ENCODE assay signal across 8 cellular contexts in the genomic region with DNA sequence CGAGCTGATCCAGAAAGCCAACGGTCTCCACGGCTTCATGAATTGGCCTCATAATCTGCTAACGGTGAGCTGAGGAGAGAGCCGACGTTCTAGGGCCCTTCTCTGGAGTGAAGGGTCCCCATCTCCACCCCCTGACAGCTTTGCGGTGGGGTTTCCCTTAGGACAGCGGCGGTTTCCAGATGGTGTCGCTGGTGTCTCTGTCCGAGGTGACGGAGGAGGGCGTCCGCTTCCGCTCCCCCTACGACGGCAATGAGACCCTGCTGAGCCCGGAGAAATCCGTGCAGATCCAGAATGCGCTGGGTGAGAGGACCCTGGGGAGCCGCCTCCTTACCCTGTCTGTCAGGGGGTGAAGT. TPM values are rescaled to one million over a fixed set of nuclear protein-coding genes. Genes with fewer than 3 reads are reported as not detected.
A peak's percentile ranks its signal among the peaks of the same experiment; 100 is the strongest.
DNase-seq lines count a peak whose midpoint lies in the region; ATAC-seq and TF ChIP-seq lines count a peak whose summit lies in the region.

No MANE protein-coding gene starts in this region.

- CTCF ChIA-PET in activated CD4-positive, alpha-beta T cell treated with anti-CD3 and anti-CD28 coated beads, Interleukin-2, amount 10 ng/mL, durations not matched to agents 7 days and 5 days (lab: Charles Lee), result interaction anchor here (0.5 to 7.6 kb wide), 25 partner anchors 9 to 377 kb away, joined by 3 to 89 read pairs (median 3); a partner anchor contains a TSS

- H3K9me3 ChIP-seq in SU-DHL-6 (ENCODE audit: insufficient read depth, low read length), result no peaks in the 10 kb centered on the region

- no peak for TF ChIP-seq CTCF in SU-DHL-6 (IDR thresholded peaks at IDR 0.05; ENCODE audit: insufficient read depth, low read length, poor library complexity, severe bottlenecking)
- TF ChIP-seq CTCF in epithelial cell of esophagus (IDR thresholded peaks at IDR 0.05; ENCODE audit: insufficient read depth, low read depth, low read length, missing control alignments), result no peak
- TF ChIP-seq CTCF in natural killer cell (IDR thresholded peaks at IDR 0.05), result no peak

- peaks cover 5% of the 10 kb centered on the region for H3K27me3 Mint-ChIP-seq in activated CD4-positive, alpha-beta T cell treated with anti-CD3 and anti-CD28 coated beads, Interleukin-2, amount 10 ng/mL, durations not matched to agents 7 days and 5 days
- no peaks in the 10 kb centered on the region for H3K27me3 Mint-ChIP-seq in natural killer cell (ENCODE audit: low read depth in 2 of 2)

- no peaks in the 10 kb centered on the region for H3K79me2 ChIP-seq in SU-DHL-6 (ENCODE audit: insufficient read depth, low read length)

- H3K27ac Mint-ChIP-seq in activated CD4-positive, alpha-beta T cell treated with anti-CD3 and anti-CD28 coated beads, Interleukin-2, amount 10 ng/mL, durations not matched to agents 7 days and 5 days, result peak overlapping the region; percentile 85
- H3K27ac Mint-ChIP-seq in natural killer cell, result peak overlapping the region; percentile 78 to 81

- no peaks in the 10 kb centered on the region for H3K9me3 Mint-ChIP-seq in activated CD4-positive, alpha-beta T cell treated with anti-CD3 and anti-CD28 coated beads, Interleukin-2, amount 10 ng/mL, durations not matched to agents 7 days and 5 days
- no peaks in the 10 kb centered on the region for H3K9me3 Mint-ChIP-seq in natural killer cell

- peak overlapping the region; percentile 54 for H3K27ac ChIP-seq in SU-DHL-6 (ENCODE audit: low read depth, low read length)

- H3K4me1 Mint-ChIP-seq in activated CD4-positive, alpha-beta T cell treated with anti-CD3 and anti-CD28 coated beads, Interleukin-2, amount 10 ng/mL, durations not matched to agents 7 days and 5 days, result peaks cover 13% of the 10 kb centered on the region
- peaks cover 12 to 13% of the 10 kb centered on the region in 2 donors for H3K4me1 Mint-ChIP-seq in natural killer cell

- H3K36me3 ChIP-seq in SU-DHL-6 (ENCODE audit: low read length), result no peaks in the 10 kb centered on the region

- POLR2A ChIA-PET in activated CD4-positive, alpha-beta T cell treated with anti-CD3 and anti-CD28 coated beads, Interleukin-2, amount 10 ng/mL, durations not matched to agents 7 days and 5 days (lab: Charles Lee), result interaction anchor here (0.5 to 0.6 kb wide), 2 partner anchors 107 to 161 kb away, joined by 3 to 5 read pairs; no protein-coding TSS in a partner anchor

- peak; percentile 27 for DNase-seq in activated CD4-positive, alpha-beta T cell treated with anti-CD3 and anti-CD28 coated beads, Interleukin-2, amount 10 ng/mL, durations not matched to agents 7 days and 5 days
- DNase-seq in activated CD4-positive, alpha-beta T cell treated with anti-CD3 and anti-CD28 coated beads for 4 hours, result no peak
- DNase-seq in epithelial cell of esophagus (ENCODE audit: low read depth) (no peak), natural killer cell (no peak), NCI-H1436 treated with DMSO at 0.1 percent for 48 hours (lab: John Stamatoyannopoulos, UW) (no peak)

- no peaks in the 10 kb centered on the region for H4K20me1 ChIP-seq in SU-DHL-6 (ENCODE audit: low read depth, low read length)

- peak overlapping the region; percentile 77 for H3K4me3 ChIP-seq in SU-DHL-6 (ENCODE audit: insufficient read depth, low read length, poor library complexity, severe bottlenecking)
- H3K4me3 ChIP-seq in epithelial cell of esophagus (ENCODE audit: low read length), result peak overlapping the region; percentile 93

- peak overlapping the region; percentile 64 for H3K4me2 ChIP-seq in SU-DHL-6 (ENCODE audit: low read depth, low read length, poor library complexity, severe bottlenecking)

- ATAC-seq in HG03432 (IDR thresholded peaks at IDR 0.05; ENCODE audit: unreplicated experiment) (peak; percentile 34), natural killer cell (peak; percentile 14 to 26 (median 24)), HG03460 (IDR thresholded peaks at IDR 0.05; ENCODE audit: unreplicated experiment) (no peak)

- no peaks in the 10 kb centered on the region for H3K9me2 ChIP-seq in SU-DHL-6 (replicated peaks; ENCODE audit: insufficient read depth, low read length)

- intact Hi-C loops in natural killer cell (cut with micrococcal nuclease), result loop anchor here (2.0 kb wide), 1 partner anchor 223 kb away; no protein-coding TSS in a partner anchor

- peak overlapping the region; percentile 82 for H2AFZ ChIP-seq in SU-DHL-6 (ENCODE audit: low read depth, low read length, severe bottlenecking)

- H3K4me3 Mint-ChIP-seq in activated CD4-positive, alpha-beta T cell treated with anti-CD3 and anti-CD28 coated beads, Interleukin-2, amount 10 ng/mL, durations not matched to agents 7 days and 5 days, result peak overlapping the region; percentile 79
- peak overlapping the region; percentile 95 for H3K4me3 Mint-ChIP-seq in natural killer cell

- H3F3A ChIP-seq in SU-DHL-6 (ENCODE audit: insufficient read depth), result 0 out of 2 replicates have a peak, but pooled peaks cover 7% of the 10 kb centered on the region

- no peaks in the 10 kb centered on the region for H3K36me3 Mint-ChIP-seq in activated CD4-positive, alpha-beta T cell treated with anti-CD3 and anti-CD28 coated beads, Interleukin-2, amount 10 ng/mL, durations not matched to agents 7 days and 5 days (ENCODE audit: low read depth)
- H3K36me3 Mint-ChIP-seq in natural killer cell, result no peaks in the 10 kb centered on the region

- H3K27me3 ChIP-seq in SU-DHL-6 (ENCODE audit: low read length), result no peaks in the 10 kb centered on the region

- peak overlapping the region; percentile 75 for H3K9ac ChIP-seq in SU-DHL-6 (ENCODE audit: low read length)

RNA-seq across cellular contexts. Expression of a gene that starts 0.7 kb away (rescaled TPM):
- 10 to 100 TPM; 39.9 to 43.8 TPM for total RNA-seq in activated CD4-positive, alpha-beta T cell treated with anti-CD3 and anti-CD28 coated beads, Interleukin-2, amount 10 ng/mL, durations not matched to agents 7 days and 5 days
- 10 to 100 TPM; 29.0 to 37.5 (median 29.9) TPM for total RNA-seq in natural killer cell

RNA-seq across cellular contexts. Expression of a gene that starts 15.9 kb away (rescaled TPM):
- total RNA-seq in activated CD4-positive, alpha-beta T cell treated with anti-CD3 and anti-CD28 coated beads, Interleukin-2, amount 10 ng/mL, durations not matched to agents 7 days and 5 days, result 100 to 1,000 TPM; 268 to 270 TPM
- 100 to 1,000 TPM; 419 to 491 (median 428) TPM for total RNA-seq in natural killer cell

RNA-seq across cellular contexts. Expression of a gene that starts 47.8 kb away (rescaled TPM):
- total RNA-seq in activated CD4-positive, alpha-beta T cell treated with anti-CD3 and anti-CD28 coated beads, Interleukin-2, amount 10 ng/mL, durations not matched to agents 7 days and 5 days, result 100 to 1,000 TPM; 385 to 389 TPM
- 100 to 1,000 TPM; 329 to 365 (median 332) TPM for total RNA-seq in natural killer cell
